In the genomic region with DNA sequence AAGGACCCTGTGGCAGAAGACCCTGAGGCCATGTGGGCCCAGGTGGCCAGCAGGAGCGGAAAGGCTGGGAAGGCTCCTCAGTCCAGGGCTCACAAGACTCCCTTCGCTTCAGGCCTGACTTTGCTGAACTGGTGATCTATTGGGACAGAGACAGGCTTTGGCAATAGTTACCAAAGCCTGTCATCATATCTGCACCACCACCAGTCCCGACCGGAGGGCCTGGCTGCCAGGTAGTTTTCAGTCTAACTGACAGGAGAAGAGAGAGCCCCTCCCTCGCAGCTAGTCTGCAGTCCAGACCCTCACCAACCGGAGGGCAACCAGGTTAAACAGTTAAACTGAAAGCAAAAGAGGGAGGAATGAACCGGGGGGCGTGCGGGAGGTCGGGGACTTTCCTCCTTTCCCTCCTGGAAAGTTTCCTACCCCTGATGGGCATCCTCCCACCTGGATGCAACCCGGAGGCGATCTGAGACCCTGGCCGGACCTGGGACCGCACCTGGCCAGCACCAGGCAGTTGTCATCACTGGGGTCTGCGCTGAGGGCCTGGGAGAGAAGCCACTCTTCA, we compare ENCODE assay signal across 8 cellular contexts. TPM values are rescaled to one million over a fixed set of nuclear protein-coding genes. Genes with fewer than 3 reads are reported as not detected.
DNase-seq lines count a peak whose midpoint lies in the region; ATAC-seq and TF ChIP-seq lines count a peak whose summit lies in the region.

No MANE protein-coding gene starts in this region.

- peak overlapping the region; percentile 96 for H3K4me3 Mint-ChIP-seq in CD8-positive, alpha-beta T cell

- intact Hi-C loops in CD8-positive, alpha-beta T cell (cut with DNase I, micrococcal nuclease), result loop anchor here (1.0 to 5.0 kb wide), 3 partner anchors 10 to 38 kb away; no protein-coding TSS in a partner anchor

- CTCF ChIA-PET in CD8-positive, alpha-beta T cell (lab: Charles Lee), result interaction anchor here (1.0 to 2.8 kb wide), 5 partner anchors 19 to 147 kb away, joined by 3 to 21 read pairs (median 3); no protein-coding TSS in a partner anchor

- no peaks in the 10 kb centered on the region for H3K9me3 ChIP-seq in CD8-positive, alpha-beta T cell (ENCODE audit: low read length)
- H3K9me3 ChIP-seq in parathyroid adenoma (ENCODE audit: control insufficient read depth, low read length), result no peaks in the 10 kb centered on the region

- H2AFZ ChIP-seq in parathyroid adenoma, result peak overlapping the region; percentile 86

- no peaks in the 10 kb centered on the region for H3K79me2 ChIP-seq in parathyroid adenoma

- H3K27ac ChIP-seq in CD8-positive, alpha-beta T cell (ENCODE audit: low read depth, low read length), result peak overlapping the region; percentile 81
- H3K27ac ChIP-seq in parathyroid adenoma, result peak overlapping the region; percentile 80

- no peaks in the 10 kb centered on the region for H3K27me3 Mint-ChIP-seq in CD8-positive, alpha-beta T cell (ENCODE audit: low read depth)

- peak; percentile 10 for ATAC-seq in CD8-positive, alpha-beta T cell
- peak; percentile 22 for ATAC-seq in GM21737 (IDR thresholded peaks at IDR 0.05; ENCODE audit: unreplicated experiment)
- no peak for ATAC-seq in GM21381 (IDR thresholded peaks at IDR 0.05; ENCODE audit: unreplicated experiment)

- no peaks in the 10 kb centered on the region for H3K36me3 ChIP-seq in CD8-positive, alpha-beta T cell (ENCODE audit: insufficient read depth, low read length)
- no peaks in the 10 kb centered on the region for H3K36me3 ChIP-seq in parathyroid adenoma (ENCODE audit: control insufficient read depth, insufficient read depth, low read length)

- DNase-seq in CD8-positive, alpha-beta T cell, result peak in 4 of 7 experiments; percentile 30 to 57 (median 42)
- peak; percentile 53 for DNase-seq in NCI-H69 (lab: John Stamatoyannopoulos, UW)
- peak; percentile 7 for DNase-seq in activated T-helper 1 cell treated with Interleukin-2 at 50 U/mL for 16 hours (ENCODE audit: low read depth)
- peak; percentile 21 for DNase-seq in germinal center (ENCODE audit: low spot score)
- DNase-seq in globus pallidus (ENCODE audit: low spot score), result no peak

- peaks cover 25% of the 10 kb centered on the region for H3K36me3 Mint-ChIP-seq in CD8-positive, alpha-beta T cell

- peak overlapping the region; percentile 80 for H3K9ac ChIP-seq in parathyroid adenoma

- peak overlapping the region; percentile 74 for H3K4me3 ChIP-seq in CD8-positive, alpha-beta T cell (ENCODE audit: low read depth, low read length)
- H3K4me3 ChIP-seq in parathyroid adenoma (ENCODE audit: low read depth, low read length), result peak overlapping the region; percentile 80

- H3K4me1 Mint-ChIP-seq in CD8-positive, alpha-beta T cell (ENCODE audit: low read depth), result peaks cover 48% of the 10 kb centered on the region

- no peaks in the 10 kb centered on the region for H3K9me3 Mint-ChIP-seq in CD8-positive, alpha-beta T cell

- H3K4me1 ChIP-seq in CD8-positive, alpha-beta T cell (ENCODE audit: insufficient read depth, low read length), result peaks cover 17% of the 10 kb centered on the region
- H3K4me1 ChIP-seq in parathyroid adenoma, result no peaks in the 10 kb centered on the region

- H3K27ac Mint-ChIP-seq in CD8-positive, alpha-beta T cell, result peak overlapping the region; percentile 94

- peak overlapping the region; percentile 95 for H3K4me2 ChIP-seq in parathyroid adenoma (ENCODE audit: low read length)

- TF ChIP-seq CTCF in CD8-positive, alpha-beta T cell (IDR thresholded peaks at IDR 0.05), result no peak
- TF ChIP-seq CTCF in parathyroid adenoma (IDR thresholded peaks at IDR 0.05), result no peak

- POLR2A ChIA-PET in CD8-positive, alpha-beta T cell (lab: Charles Lee), result interaction anchor here (0.6 to 1.3 kb wide), 3 partner anchors 11 to 56 kb away, joined by 3 to 4 read pairs (median 3); no protein-coding TSS in a partner anchor

- H3K27me3 ChIP-seq in CD8-positive, alpha-beta T cell (ENCODE audit: insufficient read depth, low read length), result no peaks in the 10 kb centered on the region
- H3K27me3 ChIP-seq in parathyroid adenoma (ENCODE audit: control insufficient read depth, insufficient read depth, low read length), result no peaks in the 10 kb centered on the region

RNA-seq across cellular contexts. Expression of a gene that starts 0.5 kb away (rescaled TPM):
- total RNA-seq in CD8-positive, alpha-beta T cell, result 10 to 100 TPM; 14.9 to 16.9 TPM

RNA-seq across cellular contexts. Expression of a gene that starts 29.8 kb away (rescaled TPM):
- 1 to 10 TPM; 6.4 to 6.8 TPM for total RNA-seq in CD8-positive, alpha-beta T cell

RNA-seq across cellular contexts. Expression of a gene that starts 29.9 kb away (rescaled TPM):
- total RNA-seq in CD8-positive, alpha-beta T cell, result 10 to 100 TPM; 17.8 to 19.2 TPM
